In the genomic region with DNA sequence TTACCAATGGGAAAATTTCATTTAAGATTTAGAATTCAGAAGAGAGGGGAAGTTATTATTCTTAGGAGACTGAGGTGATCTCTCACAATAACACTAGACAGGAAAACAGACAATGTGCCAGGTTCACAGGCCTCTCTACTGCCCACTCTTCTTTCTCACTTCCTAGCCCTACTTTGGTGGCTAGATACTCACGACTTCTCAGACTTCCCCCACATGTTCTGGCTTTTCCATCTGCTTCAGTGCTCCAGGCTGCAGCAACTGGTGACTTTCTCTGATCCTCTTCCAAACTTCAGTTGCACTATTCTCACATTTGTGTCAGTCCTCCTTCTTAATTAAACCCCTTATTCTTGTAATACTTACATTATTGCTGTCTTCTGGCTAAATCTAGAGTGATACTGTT, we compare ENCODE assay signal across 6 cellular contexts.
"Had no signal": no experiment of that assay in that cellular context is flagged by ENCODE, and none has a peak within 500 bp of the region (broad histone marks: within the 10 kb centered on the region; RNA-seq: fewer than 3 reads in every experiment).

No MANE protein-coding gene starts in this region.

- H3K36me3 ChIP-seq: HAP-1 had no signal

- DNase-seq: GM23248, H7, HFFc6, KBM-7 had no signal

- H3K27ac ChIP-seq: GM23248, HL-60 had no signal

- H2AFZ ChIP-seq: GM23248 had no signal

- H3K4me1 ChIP-seq: HAP-1 had no signal

- H3K9me3 ChIP-seq: HAP-1 had no signal

- H3K9ac ChIP-seq: GM23248 had no signal

- H3K4me3 ChIP-seq: GM23248, HAP-1 had no signal
